ENCODE assay signal across 27 cellular contexts in the genomic region with DNA sequence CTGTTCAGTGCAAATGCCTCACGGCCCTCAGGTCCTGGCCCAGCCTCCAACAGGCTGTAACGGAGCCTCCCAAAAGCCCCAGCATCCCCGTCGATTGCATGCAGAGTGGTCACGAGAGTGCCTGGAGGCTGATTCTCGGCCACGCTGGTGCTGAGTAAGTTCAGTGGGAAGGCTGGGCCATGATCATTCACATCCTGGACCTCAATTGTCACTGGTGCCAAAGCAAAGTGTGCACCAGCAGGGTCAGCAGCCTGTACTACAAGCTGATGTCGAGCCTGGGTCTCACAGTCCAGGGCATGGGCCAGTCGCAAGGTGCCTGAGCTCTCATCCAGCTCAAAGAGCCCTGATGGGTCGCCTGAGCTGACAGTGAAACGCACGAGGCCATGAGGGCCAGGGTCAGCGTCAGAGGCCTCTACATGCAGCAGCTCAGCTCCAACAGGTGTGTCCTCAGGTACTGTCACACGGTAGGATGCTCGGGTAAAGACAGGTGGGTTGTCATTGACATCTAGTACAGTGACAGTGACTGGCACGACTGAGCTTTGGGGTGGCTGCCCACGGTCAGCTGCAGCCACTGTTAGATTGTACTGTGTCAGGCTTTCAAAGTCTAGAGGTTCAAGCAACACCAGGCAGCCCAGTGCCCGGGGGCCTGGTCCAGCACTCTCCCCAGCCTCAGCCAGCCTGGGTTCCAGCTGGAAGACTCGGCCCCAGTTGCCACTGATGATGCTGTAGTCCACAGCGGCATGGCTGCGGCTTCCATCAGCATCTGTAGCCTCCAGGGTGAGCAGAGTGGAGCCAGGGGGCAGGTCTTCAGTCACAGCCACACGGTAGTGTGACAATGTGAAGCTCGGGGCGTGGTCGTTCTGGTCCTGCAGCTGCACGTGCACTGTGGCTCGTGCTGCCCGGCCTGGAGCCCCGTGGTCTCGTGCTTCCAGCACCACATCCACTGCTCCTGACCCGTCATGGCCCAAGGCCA. TPM values are rescaled to one million over a fixed set of nuclear protein-coding genes. Genes with fewer than 3 reads are reported as not detected.
DNase-seq lines count a peak whose midpoint lies in the region; ATAC-seq, FAIRE-seq and TF ChIP-seq lines count a peak whose summit lies in the region.
"Had no signal": no experiment of that assay in that cellular context is flagged by ENCODE, and none has a peak within 500 bp of the region (broad histone marks: within the 10 kb centered on the region; RNA-seq: fewer than 3 reads in every experiment).

No MANE protein-coding gene starts in this region.

- H4K8ac ChIP-seq in neuronal stem cell (ENCODE audit: low read depth, low read length): no peak overlapping the region

- intact Hi-C loops in cardiac septum (cut with DNase I): no loop called here
- intact Hi-C loops in Right ventricle myocardium inferior (cut with DNase I): no loop called here
- intact Hi-C loops in K562 (cut with micrococcal nuclease): no loop called here

- FAIRE-seq in K562 (lab: Jason Lieb, UNC): no peak
- FAIRE-seq: A204.1, GM12891, HTR-8/SVneo, RCC 7860 had no signal

- H2AK5ac ChIP-seq in neuronal stem cell (ENCODE audit: low read depth, low read length): no peak overlapping the region

- no peaks in the 10 kb centered on the region for H3K36me3 ChIP-seq in K562 (ENCODE audit: control insufficient read depth, insufficient read depth, low read length)
- H3K36me3 ChIP-seq in neuronal stem cell (replicated peaks in 1 of 2; ENCODE audit: control insufficient read depth in 2 of 2, insufficient read depth in 2 of 2, low read length in 2 of 2): peaks cover 23 to 64% of the 10 kb centered on the region in 2 donors

- H3K27me3 Mint-ChIP-seq in type B pancreatic cell: peaks cover 5% of the 10 kb centered on the region
- H3K27me3 Mint-ChIP-seq: IgD-negative memory B cell had no signal

- TF ChIP-seq RAD21 in K562 (CRISPR knock-in tag; conservative IDR thresholded peaks at IDR 0.05 in 1 of 2, IDR thresholded peaks at IDR 0.05 in 1 of 2): no peak

- in situ Hi-C loops in K562 (cut with MboI): loop anchor here (5.0 kb wide), 1 partner anchor 59 kb away; the partner anchor contains the start of gene MRPL17

- H3K4me1 ChIP-seq in K562 (replicated peaks in 1 of 2; ENCODE audit: control insufficient read depth in 2 of 2, insufficient read depth in 2 of 2, low read length in 2 of 2) (peaks cover 5 to 36% of the 10 kb centered on the region in 2 experiments; a peak in 4 of 5 replicates), neuronal stem cell (ENCODE audit: control insufficient read depth in 2 of 2, insufficient read depth in 1 of 2, low read depth in 1 of 2, low read length in 2 of 2) (peaks cover 1% of the 10 kb centered on the region in 2 donors)

- 22% methylated on average over 30 of the region's 31 CpGs for WGBS in K562 (ENCODE audit: insufficient coverage, low coverage, missing lambda C conversion rate)
- WGBS in neuronal stem cell (ENCODE audit: extremely low coverage in 2 of 2, insufficient read length in 2 of 2, insufficient replicate concordance in 1 of 2), 2 donors: no CpG with 5 or more reads among the region's 31 CpGs

- H3K79me2 ChIP-seq in K562 (ENCODE audit: control insufficient read depth, insufficient read depth, low read length): peaks cover 6% of the 10 kb centered on the region

- H3K18ac ChIP-seq in neuronal stem cell (ENCODE audit: low read length): no peak overlapping the region

- DNase-seq in cardiac septum (ENCODE audit: low spot score) (peak; percentile 66), Right ventricle myocardium inferior (ENCODE audit: missing footprints) (no peak), K562 (ENCODE audit: extremely low read depth in 1 of 4, low spot score in 3 of 4) (peak in 1 of 4 experiments; percentile 23), neuronal stem cell (ENCODE audit: low spot score) (no peak), type B pancreatic cell (ENCODE audit: extremely low spot score, unreplicated experiment) (peak; percentile 64), NCI-H1048 (lab: John Stamatoyannopoulos, UW) (no peak), dedifferentiated amniotic fluid mesenchymal stem cell (ENCODE audit: extremely low spot score) (no peak)
- DNase-seq: Calu3; CD8-positive, alpha-beta memory T cell; DMS153; Karpas-422; MV-4-11; NCI-H1694; NCI-H2081; NCI-H446; NCI-H526 treated with DMSO at 0.1 percent for 48 hours; OCI-M1; Right ventricle myocardium superior had no signal

- H2BK120ac ChIP-seq in neuronal stem cell (ENCODE audit: low read depth, low read length): no peak overlapping the region

- ATAC-seq in Right ventricle myocardium inferior: no peak
- ATAC-seq in K562: no peak
- no peak for ATAC-seq in HG03565 (IDR thresholded peaks at IDR 0.05; ENCODE audit: unreplicated experiment)
- ATAC-seq: GM23338, HCT116 had no signal

- H2AFZ ChIP-seq in K562 (ENCODE audit: low read depth, low read length) (peak overlapping the region; percentile 29; the same call in 1 of the 2 replicates), neuronal stem cell (ENCODE audit: low read length) (no peak overlapping the region)
- H2AFZ ChIP-seq: GM23338 had no signal

- peaks cover 3 to 37% of the 10 kb centered on the region in 2 experiments; a peak in 4 of 5 replicates for H3K27me3 ChIP-seq in K562 (ENCODE audit: control insufficient read depth in 2 of 2, insufficient read depth in 2 of 2, low read length in 2 of 2)
- no peaks in the 10 kb centered on the region for H3K27me3 ChIP-seq in neuronal stem cell (ENCODE audit: control insufficient read depth in 3 of 3, insufficient read depth in 3 of 3, low read depth in 1 of 3, low read length in 3 of 3)

- no peak overlapping the region for H3K4me2 ChIP-seq in K562 (ENCODE audit: insufficient read depth, low read length)
- no peak overlapping the region for H3K4me2 ChIP-seq in neuronal stem cell (ENCODE audit: insufficient read depth, low read length, poor library complexity, severe bottlenecking)
- H3K4me2 ChIP-seq: GM23338 had no signal

- H3K4me3 Mint-ChIP-seq in type B pancreatic cell: no peak overlapping the region
- H3K4me3 Mint-ChIP-seq: CD8-positive, alpha-beta memory T cell; GM23338 had no signal

- no peaks in the 10 kb centered on the region for H4K20me1 ChIP-seq in K562 (replicated peaks; ENCODE audit: control insufficient read depth, insufficient read depth, low read length)

- no peak overlapping the region for H3K14ac ChIP-seq in neuronal stem cell (ENCODE audit: low read length)

- H3K9me3 ChIP-seq in K562 (replicated peaks; ENCODE audit: control insufficient read depth, insufficient read depth, low read depth, low read length) (no peaks in the 10 kb centered on the region), neuronal stem cell (replicated peaks in 1 of 2; ENCODE audit: control insufficient read depth in 2 of 2, insufficient read depth in 1 of 2, low read depth in 1 of 2, low read length in 2 of 2) (no peaks in the 10 kb centered on the region)

- peak overlapping the region; percentile 13 for H3K23ac ChIP-seq in neuronal stem cell (ENCODE audit: low read depth, low read length, poor library complexity)

- 0 out of 4 replicates have a peak overlapping the region, but pooled peaks of 1 of the 2 experiments have one; percentile 53 for H3K9ac ChIP-seq in K562 (ENCODE audit: insufficient read depth in 1 of 2, low read depth in 2 of 2, low read length in 2 of 2)
- H3K9ac ChIP-seq in neuronal stem cell (ENCODE audit: low read depth, low read length, poor library complexity): peak overlapping the region; percentile 64

- H3K4me3 ChIP-seq in K562 (no peak overlapping the region), neuronal stem cell (ENCODE audit: low read length in 2 of 2) (no peak overlapping the region)
- H3K4me3 ChIP-seq: GM23338 had no signal

- H2BK15ac ChIP-seq in neuronal stem cell (ENCODE audit: low read length): no peak overlapping the region

- H3K27ac ChIP-seq in K562 (ENCODE audit: extremely low read depth, low read depth, low read length): no peak overlapping the region
- H3K27ac ChIP-seq in neuronal stem cell (replicated peaks; ENCODE audit: low read length): no peak overlapping the region
- H3K27ac ChIP-seq: C4-2B had no signal

- POLR2A ChIA-PET in K562 (lab: Yijun Ruan, JAX): interaction anchor here (0.6 to 1.1 kb wide), 4 partner anchors 19 to 544 kb away, joined by 3 to 4 read pairs (median 3); no protein-coding TSS in a partner anchor

- no TSS peak for BruUV-seq in K562 (replicated peaks; lab: Mats Ljungman, UMichigan)

- H3K36me3 Mint-ChIP-seq in type B pancreatic cell: peaks cover 5% of the 10 kb centered on the region
- H3K36me3 Mint-ChIP-seq: IgD-negative memory B cell had no signal

- no peaks in the 10 kb centered on the region for H3K9me1 ChIP-seq in K562 (ENCODE audit: control insufficient read depth, insufficient read depth, low read length)

- TF ChIP-seq CTCF in K562 (IDR thresholded peaks at IDR 0.05 in 2 of 3, conservative IDR thresholded peaks at IDR 0.05 in 1 of 3; ENCODE audit: insufficient read depth in 2 of 3, low read depth in 1 of 3, low read length in 3 of 3) (no peak), type B pancreatic cell (conservative IDR thresholded peaks at IDR 0.05) (no peak)

- no peak for TF ChIP-seq POLR2A in K562 (conservative IDR thresholded peaks at IDR 0.05)

- no peaks in the 10 kb centered on the region for H3K9me3 Mint-ChIP-seq in type B pancreatic cell
- H3K9me3 Mint-ChIP-seq: CD8-positive, alpha-beta memory T cell; GM23338; IgD-negative memory B cell had no signal

- peaks cover under 1% of the 10 kb centered on the region for H3K79me1 ChIP-seq in neuronal stem cell (ENCODE audit: low read depth, low read length)

- H3K4ac ChIP-seq in neuronal stem cell (ENCODE audit: low read length): no peak overlapping the region

- no peaks in the 10 kb centered on the region for H3K4me1 Mint-ChIP-seq in type B pancreatic cell (ENCODE audit: unreplicated experiment)
- H3K4me1 Mint-ChIP-seq: GM23338 had no signal

- no peak overlapping the region for H3K27ac Mint-ChIP-seq in type B pancreatic cell
- H3K27ac Mint-ChIP-seq: CD8-positive, alpha-beta memory T cell; GM23338; IgD-negative memory B cell had no signal

- H2BK5ac ChIP-seq in neuronal stem cell (ENCODE audit: low read length): no peak overlapping the region

- H2BK12ac ChIP-seq in neuronal stem cell (ENCODE audit: low read length): no peak overlapping the region

- no peak for TF ChIP-seq EP300 in K562 (IDR thresholded peaks at IDR 0.05; ENCODE audit: low read length)

- CTCF ChIA-PET in K562 (lab: Yijun Ruan, JAX; ENCODE audit: low intra/inter-chr PET ratio): no interaction called here

- no peak overlapping the region for H4K91ac ChIP-seq in neuronal stem cell (ENCODE audit: low read depth, low read length, poor library complexity)

RNA-seq across cellular contexts. Expression of gene TPP1, which starts 4.5 kb away (rescaled TPM):
- total RNA-seq in cardiac septum (72.0 TPM), Right ventricle myocardium inferior (81.5 TPM), K562 (2014; rRNA removed) (11.9 and 16.6 TPM in 2 replicates), K562 (2014; rRNA removed; fragmentation: Illumina TruSeq; extraction: Trizol) (7.5 TPM in 2 replicates), K562 (2015; rRNA removed; fragmentation: Illumina TruSeq; extraction: Trizol) (15.0 and 16.3 TPM in 2 replicates), K562 (2021) (45.5 and 50.2 TPM in 2 replicates), type B pancreatic cell (ENCODE audit: low replicate concordance) (72.8 and 97.8 TPM in 2 replicates)
- total RNA-seq in K562 (2011; cell fraction: chromatin; rRNA removed; ENCODE audit: low replicate concordance): 85.5 and 108 TPM in 2 replicates
- total RNA-seq in K562 (2011; cell fraction: nucleolus; rRNA removed): 98.2 and 104 TPM in 2 replicates
- 118 and 162 TPM in 2 replicates for total RNA-seq in K562 (2011; cell fraction: nucleoplasm; rRNA removed)
- polyA plus RNA-seq in K562 (2011; rRNA removed) (29.4 and 54.6 TPM in 2 replicates), K562 (2014; fragmentation: Illumina TruSeq; extraction: Trizol) (59.9 and 75.8 TPM in 2 replicates), K562 (2014; fragmentation: Nextera tagmentation; extraction: Ambion mirVana) (10 to 100 TPM in 1 of 2 experiments, 1 to 10 TPM in 1; 9.4 to 15.7 TPM), K562 (2014; rRNA removed) (25.8 and 38.7 TPM in 2 replicates)
- 35.7 and 56.0 TPM in 2 replicates for polyA plus RNA-seq in K562 (2011; cell fraction: cytosol; rRNA removed)
- 88.3 and 109 TPM in 2 replicates for polyA plus RNA-seq in K562 (2011; cell fraction: nucleus; rRNA removed)
- 62.0 and 173 TPM in 2 replicates for polyA plus RNA-seq in K562 (2012)
- polyA minus RNA-seq in K562 (2011; rRNA and poly(A)+ RNA removed): 27.0 and 40.7 TPM in 2 replicates
- polyA minus RNA-seq in K562 (2011; cell fraction: cytosol; rRNA and poly(A)+ RNA removed): 42.1 and 45.9 TPM in 2 replicates
- polyA minus RNA-seq in K562 (2011; cell fraction: nucleus; rRNA and poly(A)+ RNA removed): 22.3 and 26.4 TPM in 2 replicates
- 47.2 TPM for polyA plus RNA-seq in neuronal stem cell (2013, experiment 1 of 2)
- polyA plus RNA-seq in neuronal stem cell (2013, experiment 2 of 2): 47.6 TPM

RNA-seq across cellular contexts. Expression of gene TAF10, which starts 11.7 kb away (rescaled TPM):
- total RNA-seq in cardiac septum (126 TPM), Right ventricle myocardium inferior (90.9 TPM), K562 (2014; rRNA removed) (131 and 181 TPM in 2 replicates), K562 (2014; rRNA removed; fragmentation: Illumina TruSeq; extraction: Trizol) (78.6 and 96.2 TPM in 2 replicates), K562 (2015; rRNA removed; fragmentation: Illumina TruSeq; extraction: Trizol) (89.5 and 105 TPM in 2 replicates), K562 (2021) (153 and 154 TPM in 2 replicates), type B pancreatic cell (ENCODE audit: low replicate concordance) (121 and 130 TPM in 2 replicates)
- total RNA-seq in K562 (2011; cell fraction: chromatin; rRNA removed; ENCODE audit: low replicate concordance): 41.3 and 76.7 TPM in 2 replicates
- total RNA-seq in K562 (2011; cell fraction: nucleolus; rRNA removed): 44.1 and 46.0 TPM in 2 replicates
- total RNA-seq in K562 (2011; cell fraction: nucleoplasm; rRNA removed): 51.3 and 101 TPM in 2 replicates
- polyA plus RNA-seq in K562 (2011; rRNA removed) (166 and 197 TPM in 2 replicates), K562 (2014; fragmentation: Illumina TruSeq; extraction: Trizol) (120 and 148 TPM in 2 replicates), K562 (2014; fragmentation: Nextera tagmentation; extraction: Ambion mirVana) (10 to 100 TPM; 19.5 to 28.2 TPM), K562 (2014; rRNA removed) (121 and 186 TPM in 2 replicates)
- polyA plus RNA-seq in K562 (2011; cell fraction: cytosol; rRNA removed): 173 and 272 TPM in 2 replicates
- 214 and 295 TPM in 2 replicates for polyA plus RNA-seq in K562 (2011; cell fraction: nucleus; rRNA removed)
- polyA plus RNA-seq in K562 (2012): 232 and 237 TPM in 2 replicates
- 36.3 and 56.6 TPM in 2 replicates for polyA minus RNA-seq in K562 (2011; rRNA and poly(A)+ RNA removed)
- 49.1 and 55.1 TPM in 2 replicates for polyA minus RNA-seq in K562 (2011; cell fraction: cytosol; rRNA and poly(A)+ RNA removed)
- 25.6 and 30.0 TPM in 2 replicates for polyA minus RNA-seq in K562 (2011; cell fraction: nucleus; rRNA and poly(A)+ RNA removed)
- polyA plus RNA-seq in neuronal stem cell (2013, experiment 1 of 2): 283 TPM
- 282 TPM for polyA plus RNA-seq in neuronal stem cell (2013, experiment 2 of 2)

RNA-seq across cellular contexts. Expression of gene ILK, which starts 20.1 kb away (rescaled TPM):
- 229 TPM for total RNA-seq in cardiac septum
- total RNA-seq in Right ventricle myocardium inferior: 233 TPM
- 143 and 177 TPM in 2 replicates for total RNA-seq in K562 (2011; cell fraction: chromatin; rRNA removed; ENCODE audit: low replicate concordance)
- total RNA-seq in K562 (2011; cell fraction: nucleolus; rRNA removed): 86.9 and 104 TPM in 2 replicates
- 98.0 and 109 TPM in 2 replicates for total RNA-seq in K562 (2011; cell fraction: nucleoplasm; rRNA removed)
- total RNA-seq in K562 (2014; rRNA removed): 43.3 and 54.7 TPM in 2 replicates
- 47.0 and 50.4 TPM in 2 replicates for total RNA-seq in K562 (2014; rRNA removed; fragmentation: Illumina TruSeq; extraction: Trizol)
- 57.3 and 59.0 TPM in 2 replicates for total RNA-seq in K562 (2015; rRNA removed; fragmentation: Illumina TruSeq; extraction: Trizol)
- total RNA-seq in K562 (2021): 57.9 and 58.9 TPM in 2 replicates
- polyA plus RNA-seq in K562 (2011; rRNA removed): 95.9 and 108 TPM in 2 replicates
- 106 and 115 TPM in 2 replicates for polyA plus RNA-seq in K562 (2011; cell fraction: cytosol; rRNA removed)
- polyA plus RNA-seq in K562 (2011; cell fraction: nucleus; rRNA removed): 190 and 247 TPM in 2 replicates
- polyA plus RNA-seq in K562 (2012): 56.9 and 91.3 TPM in 2 replicates
- polyA plus RNA-seq in K562 (2014; fragmentation: Illumina TruSeq; extraction: Trizol): 83.6 and 86.9 TPM in 2 replicates
- 10 to 100 TPM; 49.3 to 85.1 TPM for polyA plus RNA-seq in K562 (2014; fragmentation: Nextera tagmentation; extraction: Ambion mirVana)
- polyA plus RNA-seq in K562 (2014; rRNA removed): 54.5 and 57.3 TPM in 2 replicates
- 81.2 and 84.6 TPM in 2 replicates for polyA minus RNA-seq in K562 (2011; rRNA and poly(A)+ RNA removed)
- 31.6 and 38.1 TPM in 2 replicates for polyA minus RNA-seq in K562 (2011; cell fraction: cytosol; rRNA and poly(A)+ RNA removed)
- 49.8 and 82.9 TPM in 2 replicates for polyA minus RNA-seq in K562 (2011; cell fraction: nucleus; rRNA and poly(A)+ RNA removed)
- 96.9 TPM for polyA plus RNA-seq in neuronal stem cell (2013, experiment 1 of 2)
- 95.8 TPM for polyA plus RNA-seq in neuronal stem cell (2013, experiment 2 of 2)
- 92.7 and 135 TPM in 2 replicates for total RNA-seq in type B pancreatic cell (ENCODE audit: low replicate concordance)

RNA-seq across cellular contexts. Expression of gene RRP8, which starts 20.3 kb away (rescaled TPM):
- total RNA-seq in cardiac septum: 21.3 TPM
- 22.9 TPM for total RNA-seq in Right ventricle myocardium inferior
- 45.2 and 53.8 TPM in 2 replicates for total RNA-seq in K562 (2011; cell fraction: chromatin; rRNA removed; ENCODE audit: low replicate concordance)
- 28.2 and 28.5 TPM in 2 replicates for total RNA-seq in K562 (2011; cell fraction: nucleolus; rRNA removed)
- total RNA-seq in K562 (2011; cell fraction: nucleoplasm; rRNA removed): 33.8 and 40.3 TPM in 2 replicates
- 27.9 and 47.5 TPM in 2 replicates for total RNA-seq in K562 (2014; rRNA removed)
- total RNA-seq in K562 (2014; rRNA removed; fragmentation: Illumina TruSeq; extraction: Trizol): 33.5 and 37.0 TPM in 2 replicates
- 31.5 and 32.6 TPM in 2 replicates for total RNA-seq in K562 (2015; rRNA removed; fragmentation: Illumina TruSeq; extraction: Trizol)
- total RNA-seq in K562 (2021): 41.0 and 47.2 TPM in 2 replicates
- 28.1 and 29.8 TPM in 2 replicates for polyA plus RNA-seq in K562 (2011; rRNA removed)
- polyA plus RNA-seq in K562 (2011; cell fraction: cytosol; rRNA removed): 10.9 and 15.1 TPM in 2 replicates
- 30.2 and 30.7 TPM in 2 replicates for polyA plus RNA-seq in K562 (2011; cell fraction: nucleus; rRNA removed)
- polyA plus RNA-seq in K562 (2012): 22.8 and 24.8 TPM in 2 replicates
- 34.6 and 47.3 TPM in 2 replicates for polyA plus RNA-seq in K562 (2014; fragmentation: Illumina TruSeq; extraction: Trizol)
- polyA plus RNA-seq in K562 (2014; fragmentation: Nextera tagmentation; extraction: Ambion mirVana): 10 to 100 TPM in 1 of 2 experiments, 1 to 10 TPM in 1; 5.7 to 11.4 TPM
- polyA plus RNA-seq in K562 (2014; rRNA removed): 26.1 and 33.4 TPM in 2 replicates
- polyA minus RNA-seq in K562 (2011; rRNA and poly(A)+ RNA removed): 19.2 and 20.6 TPM in 2 replicates
- polyA minus RNA-seq in K562 (2011; cell fraction: cytosol; rRNA and poly(A)+ RNA removed): 8.9 and 17.8 TPM in 2 replicates
- polyA minus RNA-seq in K562 (2011; cell fraction: nucleus; rRNA and poly(A)+ RNA removed): 29.8 and 39.9 TPM in 2 replicates
- polyA plus RNA-seq in neuronal stem cell (2013, experiment 1 of 2): 19.8 TPM
- polyA plus RNA-seq in neuronal stem cell (2013, experiment 2 of 2): 18.9 TPM
- 19.7 and 23.5 TPM in 2 replicates for total RNA-seq in type B pancreatic cell (ENCODE audit: low replicate concordance)

RNA-seq across cellular contexts. Expression of gene DCHS1, which starts 31.9 kb away (rescaled TPM):
- 9.2 TPM for total RNA-seq in cardiac septum
- 10.7 TPM for total RNA-seq in Right ventricle myocardium inferior
- 0.79 and 2.3 TPM in 2 replicates for total RNA-seq in K562 (2011; cell fraction: chromatin; rRNA removed; ENCODE audit: low replicate concordance)
- 1.4 and 1.5 TPM in 2 replicates for total RNA-seq in K562 (2011; cell fraction: nucleolus; rRNA removed)
- 0.81 and 0.92 TPM in 2 replicates for total RNA-seq in K562 (2011; cell fraction: nucleoplasm; rRNA removed)
- total RNA-seq in K562 (2014; rRNA removed): 0.09 and 0.20 TPM in 2 replicates
- total RNA-seq in K562 (2014; rRNA removed; fragmentation: Illumina TruSeq; extraction: Trizol): 0.04 and 0.06 TPM in 2 replicates
- 0.14 and 0.19 TPM in 2 replicates for total RNA-seq in K562 (2015; rRNA removed; fragmentation: Illumina TruSeq; extraction: Trizol)
- 0.45 and 0.49 TPM in 2 replicates for total RNA-seq in K562 (2021)
- polyA plus RNA-seq in K562 (2011; rRNA removed): 0.08 and 0.23 TPM in 2 replicates
- 0.12 and 0.16 TPM in 2 replicates for polyA plus RNA-seq in K562 (2011; cell fraction: cytosol; rRNA removed)
- 0.74 and 1.4 TPM in 2 replicates for polyA plus RNA-seq in K562 (2011; cell fraction: nucleus; rRNA removed)
- 0.27 and 0.53 TPM in 2 replicates for polyA plus RNA-seq in K562 (2012)
- 0.17 and 0.18 TPM in 2 replicates for polyA plus RNA-seq in K562 (2014; fragmentation: Illumina TruSeq; extraction: Trizol)
- not detected for polyA plus RNA-seq in K562 (2014; fragmentation: Nextera tagmentation; extraction: Ambion mirVana)
- polyA plus RNA-seq in K562 (2014; rRNA removed): under 0.01 and 0.19 TPM in 2 replicates
- polyA minus RNA-seq in K562 (2011; rRNA and poly(A)+ RNA removed): 0.18 and 0.21 TPM in 2 replicates
- 0.48 and 0.91 TPM in 2 replicates for polyA minus RNA-seq in K562 (2011; cell fraction: cytosol; rRNA and poly(A)+ RNA removed)
- polyA minus RNA-seq in K562 (2011; cell fraction: nucleus; rRNA and poly(A)+ RNA removed): 0.54 and 0.78 TPM in 2 replicates
- 4.5 TPM for polyA plus RNA-seq in neuronal stem cell (2013, experiment 1 of 2)
- polyA plus RNA-seq in neuronal stem cell (2013, experiment 2 of 2): 4.4 TPM
- 3.9 and 54.9 TPM in 2 replicates for total RNA-seq in type B pancreatic cell (ENCODE audit: low replicate concordance)

Comparison
In these comparisons a context has a peak if more than half of its experiments do, and no peak if none do; other contexts are left out.
1. DNase-seq: peak in cardiac septum (single experiment) and type B pancreatic cell (single experiment); none in Right ventricle myocardium inferior (single experiment), neuronal stem cell (single experiment), NCI-H1048 (single experiment) and dedifferentiated amniotic fluid mesenchymal stem cell (single experiment).